Comparison of ENCODE assay signal across 8 cellular contexts in the genomic region with DNA sequence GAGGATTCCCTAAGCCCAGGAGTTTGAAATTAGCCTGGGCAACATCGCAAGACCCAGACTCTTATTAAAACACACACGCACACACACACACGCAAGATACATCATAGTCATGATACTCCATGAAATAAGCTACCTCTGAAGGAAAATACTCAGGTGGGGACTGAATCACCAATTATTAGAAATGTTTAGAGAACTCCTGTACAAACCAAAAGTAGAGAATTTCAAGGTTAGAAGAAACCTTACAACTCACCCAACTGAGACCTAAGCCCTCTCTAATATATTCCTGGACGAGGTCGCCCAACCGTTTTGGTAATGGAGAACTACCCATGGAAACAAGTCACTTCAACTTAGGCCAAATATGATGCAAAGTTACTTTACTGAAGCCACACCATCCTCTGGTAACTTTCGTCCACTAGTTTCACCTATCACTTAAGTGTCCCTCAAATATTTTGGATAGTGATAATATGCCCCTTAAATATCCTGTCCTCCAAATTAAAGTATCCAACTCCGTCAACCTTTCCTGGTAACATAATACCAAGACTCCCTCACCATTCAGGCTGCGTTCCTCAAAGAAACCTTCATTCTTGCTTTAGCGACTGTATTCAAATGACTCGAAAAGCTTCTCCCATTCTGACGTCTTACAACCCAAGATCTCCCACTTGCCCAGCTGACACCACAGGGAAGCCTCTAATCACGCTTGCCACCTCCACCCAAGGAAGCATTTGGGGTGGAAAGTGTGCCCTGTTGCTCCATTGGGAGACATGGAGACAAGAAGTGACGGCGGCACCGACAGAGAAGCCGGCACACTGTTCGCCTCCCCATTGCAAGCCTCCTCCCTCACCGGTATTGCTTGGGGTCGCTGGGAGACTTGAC. TPM values are rescaled to one million over a fixed set of nuclear protein-coding genes. Genes with fewer than 3 reads are reported as not detected.
DNase-seq lines count a peak whose midpoint lies in the region; TF ChIP-seq lines count a peak whose summit lies in the region.

No MANE protein-coding gene starts in this region.

- H3K36me3 ChIP-seq in SJCRH30 (peaks cover 8% of the 10 kb centered on the region), neuron (ENCODE audit: insufficient read depth, low read length) (peaks cover 3% of the 10 kb centered on the region)

- no peak for TF ChIP-seq POLR2A in erythroblast (IDR thresholded peaks at IDR 0.05; ENCODE audit: low read length)

- peaks cover 14 to 21% of the 10 kb centered on the region in 2 experiments for H3K4me1 Mint-ChIP-seq in H9

- H4K8ac ChIP-seq in H9 (replicated peaks; ENCODE audit: insufficient read length, low read depth, low read length), result no peak overlapping the region

- H3K56ac ChIP-seq in H9 (ENCODE audit: insufficient read length, low read depth, low read length), result no peak overlapping the region

- H3K9me3 ChIP-seq in H9 (ENCODE audit: control insufficient read depth, low read depth, low read length) (no peaks in the 10 kb centered on the region), SJCRH30 (replicated peaks) (no peaks in the 10 kb centered on the region), neuron (ENCODE audit: low read length) (no peaks in the 10 kb centered on the region)

- WGBS in H9 (ENCODE audit: extremely low coverage, insufficient read length, low lambda C conversion rate), result no CpG with 5 or more reads among the region's 20 CpGs

- H3K27me3 ChIP-seq in H9 (ENCODE audit: insufficient read depth, low read length) (no peaks in the 10 kb centered on the region), SJCRH30 (no peaks in the 10 kb centered on the region), neuron (ENCODE audit: insufficient read depth, low read length) (peaks cover under 1% of the 10 kb centered on the region)

- H2BK5ac ChIP-seq in H9 (ENCODE audit: insufficient read length, low read length), result peak overlapping the region; percentile 90

- H3K14ac ChIP-seq in H9 (ENCODE audit: insufficient read depth, low read length), result peak overlapping the region; percentile 96

- no peak overlapping the region for H3K4me3 Mint-ChIP-seq in H9

- no peak overlapping the region for H2BK20ac ChIP-seq in H9 (ENCODE audit: low read depth, low read length, poor library complexity, severe bottlenecking)

- H3K79me1 ChIP-seq in H9 (ENCODE audit: insufficient read depth, low read depth, low read length, poor library complexity, severe bottlenecking), result no peaks in the 10 kb centered on the region

- DNase-seq in DMS 273 (lab: John Stamatoyannopoulos, UW; ENCODE audit: unreplicated experiment) (peak; percentile 62), DMS 273 treated with DMSO at 0.1 percent for 48 hours (lab: John Stamatoyannopoulos, UW) (no peak), H9 (peak; percentile 38), SJCRH30 (peak; percentile 20 to 38), erythroblast (lab: John Stamatoyannopoulos, UW) (peak; percentile 77 to 84), posterior vena cava (ENCODE audit: low spot score) (no peak), cerebellar nuclear complex (lab: John Stamatoyannopoulos, UW) (no peak)

- no peak overlapping the region for H3T11ph ChIP-seq in H9 (ENCODE audit: low read length)

- H2AK5ac ChIP-seq in H9 (ENCODE audit: insufficient read length, low read length), result no peak overlapping the region

- H2AFZ ChIP-seq in H9 (ENCODE audit: low read length) (no peak overlapping the region), neuron (ENCODE audit: low read depth, low read length) (peak overlapping the region; percentile 44)

- peak overlapping the region; percentile 94 for H3K18ac ChIP-seq in H9 (ENCODE audit: insufficient read length, low read depth, low read length)

- H3K9me3 Mint-ChIP-seq in H9, result no peaks in the 10 kb centered on the region

- H3K4me2 ChIP-seq in H9 (ENCODE audit: insufficient read depth, insufficient read length, low read length), result peak overlapping the region; percentile 91

- intact Hi-C loops in posterior vena cava (cut with DNase I), result no loop called here

- H2BK12ac ChIP-seq in H9 (ENCODE audit: insufficient read length, low read depth, low read length), result no peak overlapping the region

- H3K4me3 ChIP-seq in SJCRH30 (peak overlapping the region; percentile 83), neuron (ENCODE audit: low read length) (peak overlapping the region; percentile 66)

- peak overlapping the region; percentile 85 for H3K27ac ChIP-seq in H9 (ENCODE audit: insufficient read length, low read depth, low read length)
- peak overlapping the region; percentile 90 for H3K27ac ChIP-seq in SJCRH30

- H3K27ac Mint-ChIP-seq in H9, result peak overlapping the region in 1 of 3 experiments; percentile 23; a peak in 2 of 7 replicates

- H3K23me2 ChIP-seq in H9 (ENCODE audit: insufficient read length, low read depth, low read length, poor library complexity, severe bottlenecking), result peaks cover 7% of the 10 kb centered on the region

- peak overlapping the region; percentile 95 for H3K9ac ChIP-seq in H9 (ENCODE audit: extremely low read depth, insufficient read length, low read length)

- peak overlapping the region; percentile 18 for H4K5ac ChIP-seq in H9 (ENCODE audit: insufficient read length, low read depth, low read length)

- H4K91ac ChIP-seq in H9 (ENCODE audit: insufficient read length, low read depth, low read length), result peak overlapping the region; percentile 9

- no peak overlapping the region for H3K4ac ChIP-seq in H9 (ENCODE audit: low read depth, low read length)

- H2BK15ac ChIP-seq in H9 (ENCODE audit: low read depth, low read length), result no peak overlapping the region

- H3K4me1 ChIP-seq in H9 (ENCODE audit: insufficient read depth, low read length) (peaks cover 2% of the 10 kb centered on the region; the same call in 1 of the 2 replicates), SJCRH30 (no peaks in the 10 kb centered on the region), neuron (ENCODE audit: insufficient read depth, low read length) (peaks cover 18% of the 10 kb centered on the region)

- TF ChIP-seq CTCF in H9 (conservative IDR thresholded peaks at IDR 0.05), result no peak

- no peak overlapping the region for H3K23ac ChIP-seq in H9 (ENCODE audit: insufficient read length, low read depth, low read length)

- H2BK120ac ChIP-seq in H9 (ENCODE audit: low read depth, low read length, poor library complexity, severe bottlenecking), result no peak overlapping the region

- H3K36me3 Mint-ChIP-seq in H9 (ENCODE audit: insufficient read depth in 1 of 3, low read depth in 3 of 3), result peaks cover 0 to 6% (median 2%) of the 10 kb centered on the region in 3 experiments; a peak in 5 of 7 replicates

- peaks cover 13% of the 10 kb centered on the region for H3K27me3 Mint-ChIP-seq in H9 (ENCODE audit: low read depth)

- no peaks in the 10 kb centered on the region for H4K20me1 ChIP-seq in H9 (ENCODE audit: control insufficient read depth, insufficient read depth, insufficient read length)

- H3K79me2 ChIP-seq in H9 (ENCODE audit: insufficient read depth, low read length), result peaks cover 31% of the 10 kb centered on the region; the same call in 1 of the 2 replicates

RNA-seq across cellular contexts. Expression of gene NRDC, which starts 0.9 kb away (rescaled TPM):
- total RNA-seq in H9 (2021), result 147 TPM in 2 replicates
- total RNA-seq in SJCRH30 (2014; rRNA removed; shearing (Covaris generic)), result 86.2 and 94.6 TPM in 2 replicates
- 100 to 1,000 TPM in 1 of 2 donors, 10 to 100 TPM in 1; 88.0 to 108 TPM for total RNA-seq in posterior vena cava

Comparison
In these comparisons a context has a peak if more than half of its experiments do, and no peak if none do; other contexts are left out.
1. DNase-seq: peak in DMS 273 (single experiment), H9 (single experiment), SJCRH30 (2 of 2) and erythroblast (2 of 2); none in DMS 273 treated with DMSO at 0.1 percent for 48 hours (single experiment), posterior vena cava (single experiment) and cerebellar nuclear complex (0 of 2).